8 cellular contexts compared by ENCODE assay signal in genomic region chr11:79926707-79927106, GRCh38.
"Had no signal": no experiment of that assay in that cellular context is flagged by ENCODE, and none has a peak within 500 bp of the region (broad histone marks: within the 10 kb centered on the region; RNA-seq: fewer than 3 reads in every experiment).

No MANE protein-coding gene starts in this region.

- ATAC-seq: GM12878 had no signal

- FAIRE-seq: G401.6, GM12878, GM12891, GM12892, GM18507, GM19239 had no signal

- DNase-seq: GDM1, GF-D8 had no signal

- H3K4me3 ChIP-seq: GM12878 had no signal
